28 cellular contexts compared by ENCODE assay signal in genomic region chr4:106679063-106679462, GRCh38.
DNase-seq lines count a peak whose midpoint lies in the region; ATAC-seq and TF ChIP-seq lines count a peak whose summit lies in the region.
"Had no signal": no experiment of that assay in that cellular context is flagged by ENCODE, and none has a peak within 500 bp of the region (broad histone marks: within the 10 kb centered on the region; RNA-seq: fewer than 3 reads in every experiment).

No MANE protein-coding gene starts in this region.

- no peaks in the 10 kb centered on the region for H3K36me3 ChIP-seq in endodermal cell (ENCODE audit: control insufficient read depth, insufficient read depth, low read length)
- H3K36me3 ChIP-seq: Peyer's patch, SJCRH30 had no signal

- H3K27ac ChIP-seq in endodermal cell (ENCODE audit: low read depth, low read length), result no peak overlapping the region
- H3K27ac ChIP-seq: Peyer's patch, SJCRH30 had no signal

- no peaks in the 10 kb centered on the region for H3K4me1 ChIP-seq in endodermal cell (ENCODE audit: control insufficient read depth, insufficient read depth, low read length)
- H3K4me1 ChIP-seq: Peyer's patch, SJCRH30 had no signal

- H3K4me3 ChIP-seq in endodermal cell (ENCODE audit: low read length), result no peak overlapping the region
- H3K4me3 ChIP-seq: Peyer's patch, SJCRH30 had no signal

- no peaks in the 10 kb centered on the region for H3K36me3 Mint-ChIP-seq in endodermal cell (ENCODE audit: low read depth)
- H3K36me3 Mint-ChIP-seq: CD8-positive, alpha-beta memory T cell; IgD-negative memory B cell had no signal

- peak; percentile 15 for TF ChIP-seq CTCF in endodermal cell (conservative IDR thresholded peaks at IDR 0.05)

- no peaks in the 10 kb centered on the region for H3K27me3 Mint-ChIP-seq in endodermal cell (ENCODE audit: insufficient read depth)
- H3K27me3 Mint-ChIP-seq: CD8-positive, alpha-beta memory T cell; IgD-negative memory B cell had no signal

- 87 to 100% methylated on average over 1 of the region's 1 CpG for WGBS in endodermal cell (ENCODE audit: insufficient coverage in 1 of 2, insufficient read length in 1 of 2), 2 experiments

- H3K4me1 Mint-ChIP-seq in endodermal cell, result no peaks in the 10 kb centered on the region
- H3K4me1 Mint-ChIP-seq: CD8-positive, alpha-beta memory T cell; IgD-negative memory B cell had no signal

- DNase-seq in SKM-1 treated with dmso at 0.1 percent for 144 hours (lab: John Stamatoyannopoulos, UW; ENCODE audit: unreplicated experiment) (peak; percentile 22), SKM-1 (lab: John Stamatoyannopoulos, UW; ENCODE audit: unreplicated experiment) (no peak), MV-4-11 (lab: John Stamatoyannopoulos, UW) (peak; percentile 55), endodermal cell (no peak), DMS53 treated with DMSO at 0.1 percent for 48 hours (lab: John Stamatoyannopoulos, UW; ENCODE audit: unreplicated experiment) (no peak), NCI-H2171 (lab: John Stamatoyannopoulos, UW) (no peak)
- DNase-seq: C1 segment of cervical spinal cord; CD8-positive, alpha-beta memory T cell; DMS 273 treated with DMSO at 0.1 percent for 48 hours; DND-41; NCI-H1048; NCI-H1417; NCI-H1694; NCI-H2081; NCI-H2171 treated with DMSO at 0.1 percent for 48 hours; NCI-H345; NCI-H524 treated with DMSO at 0.1 percent for 48 hours; NCI-H774; OCI-M1; Peyer's patch; SJCRH30; T-helper 1 cell had no signal

- H3K27ac Mint-ChIP-seq in endodermal cell, result no peak overlapping the region
- H3K27ac Mint-ChIP-seq: CD8-positive, alpha-beta memory T cell; IgD-negative memory B cell; T-helper 2 cell treated with Interferon-gamma antibody and Interleukin-4, amounts not matched to agents 5 μg/mL and 100 μg/mL, for 36 hours had no signal

- peaks cover 11% of the 10 kb centered on the region for H3K9me3 Mint-ChIP-seq in endodermal cell

- no peak overlapping the region for H3K9ac ChIP-seq in endodermal cell (ENCODE audit: extremely low read depth, low read length, poor library complexity, severe bottlenecking)

- no peaks in the 10 kb centered on the region for H3K9me3 ChIP-seq in endodermal cell (ENCODE audit: control insufficient read depth, low read length)
- H3K9me3 ChIP-seq: Peyer's patch, SJCRH30 had no signal

- H3K4me3 Mint-ChIP-seq in endodermal cell, result no peak overlapping the region
- H3K4me3 Mint-ChIP-seq: CD8-positive, alpha-beta memory T cell; IgD-negative memory B cell; T-helper 2 cell treated with Interferon-gamma antibody and Interleukin-4, amounts not matched to agents 5 μg/mL and 100 μg/mL, for 36 hours had no signal

- no peak for ATAC-seq in GM18858 (IDR thresholded peaks at IDR 0.05; ENCODE audit: unreplicated experiment)
- no peak for ATAC-seq in HG02610 (IDR thresholded peaks at IDR 0.05; ENCODE audit: unreplicated experiment)
- ATAC-seq: HCT116, SK-N-SH treated with all-trans-retinoic acid at 6 μM for 48 hours had no signal

- H3K27me3 ChIP-seq in endodermal cell (ENCODE audit: control insufficient read depth, insufficient read depth, low read length, poor library complexity, severe bottlenecking), result no peaks in the 10 kb centered on the region
- H3K27me3 ChIP-seq: Peyer's patch, SJCRH30 had no signal

Comparison
In these comparisons a context has a peak if more than half of its experiments do, and no peak if none do; other contexts are left out.
1. DNase-seq: peak in SKM-1 treated with dmso at 0.1 percent for 144 hours (single experiment) and MV-4-11 (single experiment); none in SKM-1 (single experiment), endodermal cell (single experiment), DMS53 treated with DMSO at 0.1 percent for 48 hours (single experiment) and NCI-H2171 (single experiment).